In genomic region chr7:138208010-138208634, GRCh38 we compare ENCODE assay signal across 13 cellular contexts.
"Had no signal": no experiment of that assay in that cellular context is flagged by ENCODE, and none has a peak within 500 bp of the region (broad histone marks: within the 10 kb centered on the region; RNA-seq: fewer than 3 reads in every experiment).

No MANE protein-coding gene starts in this region.

- H3K27me3 ChIP-seq: cardiac muscle cell, gastrocnemius medialis, spleen, tibial artery had no signal

- H3K36me3 ChIP-seq: cardiac muscle cell, gastrocnemius medialis, prostate gland, spleen, tibial artery had no signal

- H3K27ac ChIP-seq: cardiac muscle cell, gastrocnemius medialis, prostate gland, spleen, tibial artery had no signal

- DNase-seq: activated CD4-positive, alpha-beta T cell treated with anti-CD3 and anti-CD28 coated beads for 36 hours; activated naive CD4-positive, alpha-beta T cell treated with anti-CD3 and anti-CD28 coated beads for 36 hours; gastrocnemius medialis; left colon; spleen; stimulated activated CD4-positive, alpha-beta T cell treated with anti-CD3 and anti-CD28 coated beads, Interleukin-1b, Interleukin-23, amount 100 ng/mL, for 48 hours; SW 1271; tibial artery had no signal

- ATAC-seq: activated CD4-positive, alpha-beta T cell treated with anti-CD3 and anti-CD28 coated beads for 36 hours; gastrocnemius medialis; left colon; natural killer cell treated with Interleukin-12 subunit alpha and Interleukin-12 subunit beta and Interleukin-15 and Interleukin-18, amount 100 ng/mL, for 72 hours; sciatic nerve; stimulated activated memory B cell treated with anti-CD40 and anti-IgM and Interleukin-4, amounts not matched to agents 10 μg/mL and 1 μg/mL and 100 μg/mL, for 72 hours had no signal

- H3K4me3 ChIP-seq: cardiac muscle cell, gastrocnemius medialis, prostate gland, spleen, tibial artery had no signal

- H3K9me3 ChIP-seq: gastrocnemius medialis, prostate gland, tibial artery had no signal

- H3K4me1 ChIP-seq: gastrocnemius medialis, prostate gland, spleen had no signal
